In genomic region chr11:112179601-112180000, GRCh38 we compare ENCODE assay signal across 15 cellular contexts. TPM values are rescaled to one million over a fixed set of nuclear protein-coding genes. Genes with fewer than 3 reads are reported as not detected.
DNase-seq lines count a peak whose midpoint lies in the region; ATAC-seq and TF ChIP-seq lines count a peak whose summit lies in the region.
"Had no signal": no experiment of that assay in that cellular context is flagged by ENCODE, and none has a peak within 500 bp of the region (broad histone marks: within the 10 kb centered on the region; RNA-seq: fewer than 3 reads in every experiment).

No MANE protein-coding gene starts in this region.

- H3K9me3 ChIP-seq in MM.1S (replicated peaks; ENCODE audit: insufficient read depth, low read length) = no peaks in the 10 kb centered on the region
- no peaks in the 10 kb centered on the region for H3K9me3 ChIP-seq in esophagus squamous epithelium
- no peaks in the 10 kb centered on the region for H3K9me3 ChIP-seq in smooth muscle cell (replicated peaks; ENCODE audit: low read depth)

- peaks cover 44 to 73% of the 10 kb centered on the region in 2 donors for H3K4me1 Mint-ChIP-seq in immature natural killer cell

- no peaks in the 10 kb centered on the region for H4K20me1 ChIP-seq in MM.1S (ENCODE audit: insufficient read depth, low read length)
- no peaks in the 10 kb centered on the region for H4K20me1 ChIP-seq in smooth muscle cell (ENCODE audit: low read depth)

- H2AFZ ChIP-seq in MM.1S (ENCODE audit: low read length) (no peak overlapping the region), smooth muscle cell (ENCODE audit: low read depth) (no peak overlapping the region)

- peaks cover 0 to 4% (median 0%) of the 10 kb centered on the region in 3 donors for H3K36me3 Mint-ChIP-seq in immature natural killer cell
- H3K36me3 Mint-ChIP-seq: CD8-positive, alpha-beta T cell had no signal

- H3K9me3 Mint-ChIP-seq in immature natural killer cell = no peaks in the 10 kb centered on the region
- H3K9me3 Mint-ChIP-seq: central memory CD8-positive, alpha-beta T cell had no signal

- H3K36me3 ChIP-seq in MM.1S (replicated peaks; ENCODE audit: insufficient read depth, low read length) (no peaks in the 10 kb centered on the region), esophagus squamous epithelium (no peaks in the 10 kb centered on the region), smooth muscle cell (ENCODE audit: low read depth) (no peaks in the 10 kb centered on the region)

- H3K4me2 ChIP-seq in MM.1S (ENCODE audit: low read depth, low read length) (peak overlapping the region; percentile 32; the same call in 1 of the 2 replicates), smooth muscle cell (no peak overlapping the region)

- peaks cover 16% of the 10 kb centered on the region for H3K4me1 ChIP-seq in MM.1S (ENCODE audit: low read length)
- peaks cover 0 to 17% (median 3%) of the 10 kb centered on the region in 3 donors for H3K4me1 ChIP-seq in esophagus squamous epithelium
- H3K4me1 ChIP-seq in smooth muscle cell (ENCODE audit: low read depth) = no peaks in the 10 kb centered on the region
- H3K4me1 ChIP-seq: foreskin keratinocyte had no signal

- intact Hi-C loops in esophagus squamous epithelium (cut with DNase I) = loop anchor here (10.0 kb wide), 1 partner anchor 65 kb away; no protein-coding TSS in a partner anchor

- H3K4me3 ChIP-seq in MM.1S (ENCODE audit: low read length) = no peak overlapping the region
- no peak overlapping the region for H3K4me3 ChIP-seq in esophagus squamous epithelium
- no peak overlapping the region for H3K4me3 ChIP-seq in smooth muscle cell
- H3K4me3 ChIP-seq: skin epidermis had no signal

- TF ChIP-seq CTCF in MM.1S (IDR thresholded peaks at IDR 0.05; ENCODE audit: low read length) = no peak
- no peak for TF ChIP-seq CTCF in esophagus squamous epithelium (IDR thresholded peaks at IDR 0.05)
- no peak for TF ChIP-seq CTCF in smooth muscle cell (IDR thresholded peaks at IDR 0.05; ENCODE audit: borderline replicate concordance, insufficient read depth, poor library complexity, severe bottlenecking)

- TF ChIP-seq POLR2A in esophagus squamous epithelium (IDR thresholded peaks at IDR 0.05) = no peak

- ATAC-seq in GM18498 (IDR thresholded peaks at IDR 0.05; ENCODE audit: unreplicated experiment) (peak; percentile 83), GM21528 (IDR thresholded peaks at IDR 0.05; ENCODE audit: low FRiP score, unreplicated experiment) (peak; percentile 60), HG02938 (IDR thresholded peaks at IDR 0.05; ENCODE audit: unreplicated experiment) (no peak)
- ATAC-seq: CD8-positive, alpha-beta T cell; foreskin keratinocyte had no signal

- H3K79me2 ChIP-seq in MM.1S (ENCODE audit: low read length) = no peaks in the 10 kb centered on the region
- no peaks in the 10 kb centered on the region for H3K79me2 ChIP-seq in smooth muscle cell (ENCODE audit: low read depth)

- H3K27ac Mint-ChIP-seq in immature natural killer cell = peak overlapping the region in 3 of 6 donors; percentile 3 to 42 (median 22)
- H3K27ac Mint-ChIP-seq: CD8-positive, alpha-beta T cell had no signal

- H3K27me3 ChIP-seq in MM.1S (replicated peaks; ENCODE audit: insufficient read depth, low read length) (no peaks in the 10 kb centered on the region), esophagus squamous epithelium (no peaks in the 10 kb centered on the region), smooth muscle cell (ENCODE audit: low read depth) (no peaks in the 10 kb centered on the region)
- H3K27me3 ChIP-seq: foreskin keratinocyte had no signal

- peak overlapping the region; percentile 42 to 72 (median 60) for H3K4me3 Mint-ChIP-seq in immature natural killer cell
- H3K4me3 Mint-ChIP-seq: CD8-positive, alpha-beta T cell; central memory CD8-positive, alpha-beta T cell had no signal

- H3F3A ChIP-seq in MM.1S (ENCODE audit: insufficient read depth, low read length) = 0 out of 2 replicates have a peak, but pooled peaks cover 4% of the 10 kb centered on the region
- H3F3A ChIP-seq in smooth muscle cell (ENCODE audit: low read depth) = no peaks in the 10 kb centered on the region

- DNase-seq in MM.1S = peak; percentile 60
- DNase-seq in immature natural killer cell = peak; percentile 28 to 43 (median 33)
- no peak for DNase-seq in DMS153 (lab: John Stamatoyannopoulos, UW)
- DNase-seq in esophagus squamous epithelium (lab: John Stamatoyannopoulos, UW) = no peak
- DNase-seq in smooth muscle cell (lab: John Stamatoyannopoulos, UW; ENCODE audit: unreplicated experiment) = no peak
- DNase-seq: activated effector memory CD4-positive, alpha-beta T cell treated with anti-CD3 and anti-CD28 coated beads, Interleukin-2, amount 50 U/mL, for 16 hours; CD8-positive, alpha-beta T cell; foreskin keratinocyte; NCI-H1092 had no signal

- no peak overlapping the region for H3K9ac ChIP-seq in MM.1S (ENCODE audit: low read length)
- no peak overlapping the region for H3K9ac ChIP-seq in smooth muscle cell (ENCODE audit: low read depth)

- H3K27me3 Mint-ChIP-seq in immature natural killer cell (ENCODE audit: low read depth in 3 of 3) = peaks cover 2 to 5% (median 4%) of the 10 kb centered on the region in 3 donors

- no peaks in the 10 kb centered on the region for H3K9me2 ChIP-seq in MM.1S (replicated peaks; ENCODE audit: insufficient read depth, low read length)

- H3K27ac ChIP-seq in MM.1S (ENCODE audit: low read length) = no peak overlapping the region
- H3K27ac ChIP-seq in esophagus squamous epithelium = no peak overlapping the region
- H3K27ac ChIP-seq in smooth muscle cell (ENCODE audit: low read depth) = no peak overlapping the region
- H3K27ac ChIP-seq: foreskin keratinocyte, VCaP had no signal

RNA-seq across cellular contexts. Expression of gene BCO2, which starts 4.3 kb away (rescaled TPM):
- polyA plus RNA-seq in immature natural killer cell (1 to 10 TPM in 2 of 3 donors, under 1 TPM in 1; 0.41 to 2.7 (median 2.1) TPM), smooth muscle cell (0.82 and 2.0 TPM in 2 replicates)
- total RNA-seq in esophagus squamous epithelium (10 to 100 TPM in 2 of 4 donors, 1 to 10 TPM in 2; 2.7 to 17.0 (median 9.5) TPM), smooth muscle cell (0.13 and 1.8 TPM in 2 replicates)

RNA-seq across cellular contexts. Expression of gene TEX12, which starts 12.4 kb away (rescaled TPM):
- polyA plus RNA-seq in immature natural killer cell = under 1 TPM in 1 of 3 donors, not detected in 2; 0.78 TPM
- 1 to 10 TPM in 1 of 4 donors, under 1 TPM in 1, not detected in 2; 0.38 to 2.5 TPM for total RNA-seq in esophagus squamous epithelium
- not detected in 2 replicates for total RNA-seq in smooth muscle cell
- polyA plus RNA-seq in smooth muscle cell = not detected in 2 replicates
- total RNA-seq: CD8-positive, alpha-beta T cell; foreskin keratinocyte had no signal
- polyA plus RNA-seq: foreskin keratinocyte had no signal

RNA-seq across cellular contexts. Expression of gene IL18, which starts 15.7 kb away (rescaled TPM):
- polyA plus RNA-seq in immature natural killer cell (10 to 100 TPM in 2 of 3 donors, 1 to 10 TPM in 1; 6.8 to 20.4 (median 11.2) TPM), smooth muscle cell (0.33 and 0.34 TPM in 2 replicates)
- total RNA-seq in esophagus squamous epithelium (100 to 1,000 TPM in 2 of 4 donors, 10 to 100 TPM in 2; 43.7 to 125 (median 98.3) TPM), smooth muscle cell (3.0 TPM in 1 of 2 replicates, not detected in the other)
- total RNA-seq: CD8-positive, alpha-beta T cell had no signal

RNA-seq across cellular contexts. Expression of gene PTS, which starts 46.6 kb away (rescaled TPM):
- polyA plus RNA-seq in immature natural killer cell = 10 to 100 TPM; 14.5 to 34.1 (median 25.4) TPM
- 10 to 100 TPM; 18.4 to 41.8 (median 38.0) TPM for total RNA-seq in esophagus squamous epithelium
- 70.9 and 77.4 TPM in 2 replicates for total RNA-seq in smooth muscle cell
- polyA plus RNA-seq in smooth muscle cell = 75.4 and 102 TPM in 2 replicates

Comparison
In these comparisons a context has a peak if more than half of its experiments do, and no peak if none do; other contexts are left out.
1. DNase-seq: peak in MM.1S (single experiment) and immature natural killer cell (3 of 3); none in DMS153 (single experiment), esophagus squamous epithelium (single experiment) and smooth muscle cell (single experiment).
2. RNA of gene IL18, which starts 15.7 kb away (total RNA-seq): 43.7 to 125 TPM in esophagus squamous epithelium; 3.0 TPM in smooth muscle cell; every median in the first group is over 10 times any median in the second.